In the genomic region with DNA sequence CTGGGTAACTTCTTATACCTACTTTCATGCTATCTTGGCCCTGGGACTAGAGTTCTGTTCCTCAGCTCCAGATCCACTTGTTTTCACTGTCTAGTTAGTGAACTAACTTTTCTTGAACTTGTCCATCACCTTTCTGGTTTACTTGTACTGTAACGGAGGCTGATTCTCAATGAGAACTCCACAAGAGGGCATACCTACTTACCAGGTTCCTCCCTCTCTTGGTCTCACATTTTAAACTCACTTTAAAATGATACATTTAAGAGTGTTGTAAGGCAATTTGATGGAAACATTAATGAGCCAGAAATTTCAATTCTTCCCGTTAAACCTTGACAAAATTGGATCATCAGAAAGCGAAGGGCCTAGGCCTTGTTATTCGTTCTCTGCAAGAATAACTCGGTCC, we compare ENCODE assay signal across 19 cellular contexts.
DNase-seq lines count a peak whose midpoint lies in the region; ATAC-seq and TF ChIP-seq lines count a peak whose summit lies in the region.
"Had no signal": no experiment of that assay in that cellular context is flagged by ENCODE, and none has a peak within 500 bp of the region (broad histone marks: within the 10 kb centered on the region; RNA-seq: fewer than 3 reads in every experiment).

No MANE protein-coding gene starts in this region.

- H3K36me3 ChIP-seq in left ventricle myocardium inferior (no peaks in the 10 kb centered on the region), heart right ventricle (no peaks in the 10 kb centered on the region), liver (ENCODE audit: control insufficient read depth in 4 of 4, insufficient read depth in 3 of 4, low read depth in 1 of 4, low read length in 3 of 4) (no peaks in the 10 kb centered on the region)

- H3K27me3 ChIP-seq in left ventricle myocardium inferior (ENCODE audit: low read depth): no peaks in the 10 kb centered on the region
- no peaks in the 10 kb centered on the region for H3K27me3 ChIP-seq in heart right ventricle
- no peaks in the 10 kb centered on the region for H3K27me3 ChIP-seq in liver (ENCODE audit: control insufficient read depth in 4 of 4, insufficient read depth in 4 of 4, low read length in 3 of 4)

- H3K9me3 ChIP-seq in left ventricle myocardium inferior (replicated peaks) (no peaks in the 10 kb centered on the region), heart right ventricle (no peaks in the 10 kb centered on the region), liver (ENCODE audit: control insufficient read depth in 4 of 4, low read length in 3 of 4) (no peaks in the 10 kb centered on the region)

- WGBS in heart right ventricle, 2 donors: 95% methylated on average over 5 of the region's 5 CpGs
- 87% methylated on average over 5 of the region's 5 CpGs for WGBS in liver

- no peak overlapping the region for H3K4me3 ChIP-seq in left ventricle myocardium inferior
- H3K4me3 ChIP-seq in heart right ventricle: no peak overlapping the region
- H3K4me3 ChIP-seq in choroid plexus epithelial cell (ENCODE audit: low read depth, low read length): no peak overlapping the region
- H3K4me3 ChIP-seq in liver (ENCODE audit: low read depth in 1 of 3, low read length in 3 of 3): no peak overlapping the region
- H3K4me3 ChIP-seq: K562 had no signal

- no peak for DNase-seq in left ventricle myocardium inferior
- DNase-seq in heart right ventricle: no peak
- peak; percentile 35 for DNase-seq in choroid plexus epithelial cell (ENCODE audit: low read depth)
- DNase-seq in NK-92 treated with Interleukin-12 subunit alpha and Interleukin-12 subunit beta, amount 100 ng/mL, for 24 hours (lab: John Stamatoyannopoulos, UW): no peak
- DNase-seq: AML-193, DND-41, NCI-H1092 treated with DMSO at 0.1 percent for 48 hours, NCI-H146, NCI-H2029 treated with DMSO at 0.1 percent for 48 hours, NCI-H2227 treated with DMSO at 0.1 percent for 48 hours, NCI-H510A treated with DMSO at 0.1 percent for 48 hours, NCI-H774, OCI-M1, RPMI8226, SHP77 treated with DMSO at 0.1 percent for 48 hours had no signal

- no peak overlapping the region for H3K9ac ChIP-seq in liver (ENCODE audit: low read depth in 1 of 2, low read length in 2 of 2)

- TF ChIP-seq CTCF in left ventricle myocardium inferior (IDR thresholded peaks at IDR 0.05; ENCODE audit: borderline replicate concordance) (peak; percentile 25), heart right ventricle (IDR thresholded peaks at IDR 0.05) (peak in 2 of 9 donors; percentile 24 to 32), choroid plexus epithelial cell (conservative IDR thresholded peaks at IDR 0.05; ENCODE audit: low read depth, low read length) (peak; percentile 37), liver (IDR thresholded peaks at IDR 0.05; ENCODE audit: low read depth, low read length, missing input control) (peak; percentile 35)

- ATAC-seq in heart right ventricle (no peak), HG02678 (IDR thresholded peaks at IDR 0.05; ENCODE audit: unreplicated experiment) (no peak), GM21360 (IDR thresholded peaks at IDR 0.05; ENCODE audit: unreplicated experiment) (no peak)
- ATAC-seq: K562 had no signal

- intact Hi-C loops in left ventricle myocardium inferior (cut with micrococcal nuclease) (no loop called here), heart right ventricle (cut with DNase I) (loop anchor here in 3 of 10 donors (5.0 to 10.0 kb wide), 2 partner anchors 110 to 113 kb away; a partner anchor contains a TSS)

- H3K27ac ChIP-seq in left ventricle myocardium inferior (replicated peaks) (no peak overlapping the region), heart right ventricle (no peak overlapping the region), liver (ENCODE audit: low read depth in 1 of 2, low read length in 2 of 2) (no peak overlapping the region)

- peak; percentile 79 to 82 for TF ChIP-seq RAD21 in liver (IDR thresholded peaks at IDR 0.05)

- H3K4me1 ChIP-seq in left ventricle myocardium inferior (no peaks in the 10 kb centered on the region), heart right ventricle (peaks cover 0 to 3% (median 0%) of the 10 kb centered on the region in 9 donors), liver (ENCODE audit: control insufficient read depth in 4 of 4, insufficient read depth in 4 of 4, low read length in 3 of 4) (no peaks in the 10 kb centered on the region)

TF ChIP-seq in liver, 16 proteins besides CTCF, POLR2A, EP300 and RAD21:
- TF ChIP-seq RXRA (IDR thresholded peaks at IDR 0.05) (no peak), JUND (IDR thresholded peaks at IDR 0.05) (no peak), GABPA (IDR thresholded peaks at IDR 0.05 in 1 of 2, conservative IDR thresholded peaks at IDR 0.05 in 1 of 2) (no peak), EGR1 (IDR thresholded peaks at IDR 0.05; ENCODE audit: low read depth in 2 of 2) (no peak), HNF4G (IDR thresholded peaks at IDR 0.05) (no peak)
- TF ChIP-seq, protein P1, sequence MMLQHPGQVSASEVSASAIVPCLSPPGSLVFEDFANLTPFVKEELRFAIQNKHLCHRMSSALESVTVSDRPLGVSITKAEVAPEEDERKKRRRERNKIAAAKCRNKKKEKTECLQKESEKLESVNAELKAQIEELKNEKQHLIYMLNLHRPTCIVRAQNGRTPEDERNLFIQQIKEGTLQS (IDR thresholded peaks at IDR 0.05): no peak
- TF ChIP-seq, protein P2, sequence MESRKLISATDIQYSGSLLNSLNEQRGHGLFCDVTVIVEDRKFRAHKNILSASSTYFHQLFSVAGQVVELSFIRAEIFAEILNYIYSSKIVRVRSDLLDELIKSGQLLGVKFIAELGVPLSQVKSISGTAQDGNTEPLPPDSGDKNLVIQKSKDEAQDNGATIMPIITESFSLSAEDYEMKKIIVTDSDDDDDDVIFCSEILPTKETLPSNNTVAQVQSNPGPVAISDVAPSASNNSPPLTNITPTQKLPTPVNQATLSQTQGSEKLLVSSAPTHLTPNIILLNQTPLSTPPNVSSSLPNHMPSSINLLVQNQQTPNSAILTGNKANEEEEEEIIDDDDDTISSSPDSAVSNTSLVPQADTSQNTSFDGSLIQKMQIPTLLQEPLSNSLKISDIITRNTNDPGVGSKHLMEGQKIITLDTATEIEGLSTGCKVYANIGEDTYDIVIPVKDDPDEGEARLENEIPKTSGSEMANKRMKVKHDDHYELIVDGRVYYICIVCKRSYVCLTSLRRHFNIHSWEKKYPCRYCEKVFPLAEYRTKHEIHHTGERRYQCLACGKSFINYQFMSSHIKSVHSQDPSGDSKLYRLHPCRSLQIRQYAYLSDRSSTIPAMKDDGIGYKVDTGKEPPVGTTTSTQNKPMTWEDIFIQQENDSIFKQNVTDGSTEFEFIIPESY (IDR thresholded peaks at IDR 0.05): no peak
